In genomic region chr3:99356681-99357080, GRCh38 we compare ENCODE assay signal across 11 cellular contexts.
"Had no signal": no experiment of that assay in that cellular context is flagged by ENCODE, and none has a peak within 500 bp of the region (broad histone marks: within the 10 kb centered on the region; RNA-seq: fewer than 3 reads in every experiment).

No MANE protein-coding gene starts in this region.

- H3K36me3 Mint-ChIP-seq: IgD-negative memory B cell had no signal

- H3K27me3 Mint-ChIP-seq: IgD-negative memory B cell had no signal

- H3K27ac Mint-ChIP-seq: HFFc6, IgD-negative memory B cell had no signal

- H3K36me3 ChIP-seq: HAP-1 had no signal

- ATAC-seq: HCT116, HepG2 had no signal

- H2AFZ ChIP-seq: GM23248 had no signal

- H3K4me2 ChIP-seq: KMS-11 had no signal

- H3K4me3 Mint-ChIP-seq: HFFc6, IgD-negative memory B cell had no signal

- H3K4me1 ChIP-seq: HAP-1 had no signal

- H3K9me3 ChIP-seq: HAP-1 had no signal

- DNase-seq: GM23248, GOT3, H7, HFFc6, KBM-7 had no signal

- H3K9ac ChIP-seq: GM23248, KMS-11 had no signal

- H3K9me3 Mint-ChIP-seq: HFFc6 had no signal

- H3K4me3 ChIP-seq: GM23248, HAP-1 had no signal

- H3K4me1 Mint-ChIP-seq: IgD-negative memory B cell had no signal

- H3K27ac ChIP-seq: GM23248, HL-60, KMS-11 had no signal
